ENCODE assay signal across 8 cellular contexts in the genomic region with DNA sequence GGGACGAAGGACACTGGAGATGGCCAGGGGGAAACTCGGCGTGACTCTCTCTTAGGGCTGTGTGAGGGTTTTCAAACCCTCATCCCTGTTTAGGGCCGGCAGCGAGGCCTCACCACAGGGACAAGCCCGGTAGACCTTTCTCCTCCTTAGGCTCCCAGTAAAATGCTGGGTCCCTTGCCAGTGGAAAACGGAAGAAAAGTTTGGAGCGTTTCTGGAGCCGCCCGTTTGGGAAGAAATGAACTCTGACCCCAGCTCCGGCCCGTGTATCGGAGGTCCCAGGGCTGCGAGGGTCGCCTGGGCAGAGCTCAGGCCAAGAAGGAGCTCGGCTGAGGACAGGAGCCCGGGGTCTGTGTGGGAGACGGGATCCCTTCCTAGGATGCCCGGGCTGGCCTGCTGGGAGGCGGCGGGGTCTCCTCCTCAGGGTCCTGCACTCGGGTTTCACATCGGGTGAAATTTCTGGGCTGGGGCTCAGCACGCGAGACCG. TPM values are rescaled to one million over a fixed set of nuclear protein-coding genes. Genes with fewer than 3 reads are reported as not detected.
DNase-seq lines count a peak whose midpoint lies in the region; ATAC-seq, FAIRE-seq and TF ChIP-seq lines count a peak whose summit lies in the region.

No MANE protein-coding gene starts in this region.

- peak; percentile 45 for DNase-seq in Calu3
- DNase-seq in HPDE6-E6E7 (ENCODE audit: extremely low spot score), result peak; percentile 33
- no peak for DNase-seq in keratinocyte (ENCODE audit: low read depth, low spot score)
- DNase-seq in substantia nigra (lab: John Stamatoyannopoulos, UW), result peak in 2 of 49 donors; percentile 13 to 41

- BruUV-seq in Calu3 (replicated peaks; lab: Mats Ljungman, UMichigan), result no TSS peak

- CTCF ChIA-PET in Calu3 (lab: Charles Lee), result interaction anchor here (0.5 to 2.5 kb wide), 16 partner anchors 8 to 1211 kb away, joined by 3 to 23 read pairs (median 4); a partner anchor contains a TSS

- H3K27me3 ChIP-seq in keratinocyte (ENCODE audit: control insufficient read depth, extremely low read depth, insufficient read depth, low read length), result no peaks in the 10 kb centered on the region

- H2AFZ ChIP-seq in keratinocyte (ENCODE audit: control insufficient read depth, low read length), result peak overlapping the region; percentile 65

- ATAC-seq in GM18502 (IDR thresholded peaks at IDR 0.05; ENCODE audit: poor library complexity, unreplicated experiment) (no peak), GM19467 (IDR thresholded peaks at IDR 0.05; ENCODE audit: unreplicated experiment) (no peak), HG02885 (IDR thresholded peaks at IDR 0.05; ENCODE audit: poor library complexity, unreplicated experiment) (no peak)

- peaks cover 19% of the 10 kb centered on the region for H3K4me1 Mint-ChIP-seq in Calu3 (ENCODE audit: low read depth, unreplicated experiment)

- H3K4me3 Mint-ChIP-seq in Calu3 (ENCODE audit: low read depth, unreplicated experiment), result peak overlapping the region; percentile 84

- no peak for TF ChIP-seq CTCF in Calu3 (IDR thresholded peaks at IDR 0.05; ENCODE audit: unreplicated experiment)
- TF ChIP-seq CTCF in keratinocyte (optimal IDR thresholded peaks at IDR 0.05 in 1 of 3, IDR thresholded peaks at IDR 0.05 in 1 of 3, conservative IDR thresholded peaks at IDR 0.05 in 1 of 3; ENCODE audit: extremely low read depth in 1 of 3, insufficient read depth in 2 of 3, low read length in 3 of 3), result no peak

- H3K4me2 ChIP-seq in keratinocyte (ENCODE audit: control insufficient read depth, extremely low read depth, insufficient read depth, low read depth, low read length), result peak overlapping the region; percentile 90

- H3K9me3 Mint-ChIP-seq in Calu3 (ENCODE audit: low read depth, unreplicated experiment), result no peaks in the 10 kb centered on the region

- H3K9ac ChIP-seq in keratinocyte (ENCODE audit: control insufficient read depth, extremely low read depth, insufficient read depth, low read length), result peak overlapping the region; percentile 85

- no peaks in the 10 kb centered on the region for H3K9me1 ChIP-seq in keratinocyte (ENCODE audit: control insufficient read depth, extremely low read depth, insufficient read depth, low read length)

- H3K36me3 Mint-ChIP-seq in Calu3 (ENCODE audit: insufficient read depth, unreplicated experiment), result peaks cover 50% of the 10 kb centered on the region

- 0 to 1% (median 0%) methylated on average over 26 of the region's 26 CpGs for WGBS in adipose tissue, 3 donors

- peak overlapping the region; percentile 77 for H3K27ac Mint-ChIP-seq in Calu3 (ENCODE audit: unreplicated experiment)

- peaks cover 5% of the 10 kb centered on the region for H3K4me1 ChIP-seq in keratinocyte (ENCODE audit: control insufficient read depth, extremely low read depth, insufficient read depth, low read length)

- FAIRE-seq in keratinocyte (lab: Jason Lieb, UNC), result no peak

- H3K79me2 ChIP-seq in keratinocyte (ENCODE audit: control insufficient read depth, insufficient read depth, low read length), result no peaks in the 10 kb centered on the region

- intact Hi-C loops in Calu3 (cut with micrococcal nuclease; ENCODE audit: unreplicated experiment), result no loop called here

- H3K36me3 ChIP-seq in keratinocyte (ENCODE audit: control insufficient read depth in 2 of 2, extremely low read depth in 1 of 2, insufficient read depth in 2 of 2, low read length in 2 of 2), result no peaks in the 10 kb centered on the region

- dilution Hi-C loops in keratinocyte (cut with MboI; ENCODE audit: extremely low pct_ligation_motif_present, low sequenced_read_pairs), result no loop called here

- H3K9me3 ChIP-seq in keratinocyte (ENCODE audit: control insufficient read depth, low read depth, low read length), result no peaks in the 10 kb centered on the region

- no peaks in the 10 kb centered on the region for H4K20me1 ChIP-seq in keratinocyte (ENCODE audit: control insufficient read depth, extremely low read depth, insufficient read depth, low read length)

- H3K27me3 Mint-ChIP-seq in Calu3 (ENCODE audit: unreplicated experiment), result no peaks in the 10 kb centered on the region

- peak overlapping the region; percentile 72 to 83 (median 77) for H3K4me3 ChIP-seq in keratinocyte (ENCODE audit: control insufficient read depth in 2 of 3, extremely low read depth in 1 of 3, insufficient read depth in 2 of 3, low read depth in 1 of 3, low read length in 3 of 3)

- H3K27ac ChIP-seq in adipose tissue (ENCODE audit: low read depth, low read length) (peak overlapping the region; percentile 53), keratinocyte (ENCODE audit: control insufficient read depth, insufficient read depth, low read length) (peak overlapping the region; percentile 82), substantia nigra (ENCODE audit: low read depth, low read length, poor library complexity, severe bottlenecking) (peak overlapping the region; percentile 42)

RNA-seq across cellular contexts. Expression of a gene that starts 23.2 kb away (rescaled TPM):
- 9.8 and 11.8 TPM in 2 replicates for total RNA-seq in Calu3 (2022)
- polyA plus RNA-seq in adipose tissue (1 to 10 TPM; 5.1 to 6.6 (median 5.2) TPM), keratinocyte (0.51 to 1.1 TPM (median 0.62 TPM) in 3 replicates)
- polyA plus RNA-seq in keratinocyte (2011; ENCODE audit: low read depth), result 1.5 TPM
- 0.77 and 2.4 TPM in 2 replicates for polyA plus RNA-seq in keratinocyte (2011; cell fraction: cytosol; rRNA removed)
- 1.4 and 2.0 TPM in 2 replicates for polyA plus RNA-seq in keratinocyte (2011; cell fraction: nucleus; rRNA removed)
- 6.4 and 6.6 TPM in 2 replicates for polyA plus RNA-seq in keratinocyte (2012; ENCODE audit: low replicate concordance)
- polyA minus RNA-seq in keratinocyte, result 1.2 to 4.8 TPM (median 1.5 TPM) in 3 replicates
- polyA minus RNA-seq in keratinocyte (2011; cell fraction: cytosol; rRNA and poly(A)+ RNA removed), result 7.5 TPM
- 2.0 and 2.6 TPM in 2 replicates for polyA minus RNA-seq in keratinocyte (2011; cell fraction: nucleus; rRNA and poly(A)+ RNA removed)

RNA-seq across cellular contexts. Expression of a gene that starts 29.9 kb away (rescaled TPM):
- total RNA-seq in Calu3 (2022), result 0.40 and 0.54 TPM in 2 replicates
- polyA plus RNA-seq in adipose tissue (not detected), keratinocyte (0.51 to 0.89 TPM (median 0.58 TPM) in 3 replicates)
- not detected for polyA plus RNA-seq in keratinocyte (2011; ENCODE audit: low read depth)
- polyA plus RNA-seq in keratinocyte (2011; cell fraction: cytosol; rRNA removed), result 0.55 and 0.56 TPM in 2 replicates
- 1.1 and 1.2 TPM in 2 replicates for polyA plus RNA-seq in keratinocyte (2011; cell fraction: nucleus; rRNA removed)
- polyA plus RNA-seq in keratinocyte (2012; ENCODE audit: low replicate concordance), result 0.29 TPM in 1 of 2 replicates, not detected in the other
- polyA minus RNA-seq in keratinocyte, result 1.0 to 3.6 TPM (median 2.7 TPM) in 3 replicates
- polyA minus RNA-seq in keratinocyte (2011; cell fraction: cytosol; rRNA and poly(A)+ RNA removed), result not detected
- 0.93 TPM in 1 of 2 replicates, not detected in the other for polyA minus RNA-seq in keratinocyte (2011; cell fraction: nucleus; rRNA and poly(A)+ RNA removed)

RNA-seq across cellular contexts. Expression of a gene that starts 45.7 kb away (rescaled TPM):
- 17.2 and 17.7 TPM in 2 replicates for total RNA-seq in Calu3 (2022)
- polyA plus RNA-seq in adipose tissue (10 to 100 TPM in 2 of 3 donors, 1 to 10 TPM in 1; 8.7 to 16.0 (median 13.2) TPM), keratinocyte (6.0 to 8.7 TPM (median 8.1 TPM) in 3 replicates)
- polyA plus RNA-seq in keratinocyte (2011; ENCODE audit: low read depth), result 5.8 TPM
- polyA plus RNA-seq in keratinocyte (2011; cell fraction: cytosol; rRNA removed), result 5.4 and 14.2 TPM in 2 replicates
- polyA plus RNA-seq in keratinocyte (2011; cell fraction: nucleus; rRNA removed), result 10.3 and 13.3 TPM in 2 replicates
- polyA plus RNA-seq in keratinocyte (2012; ENCODE audit: low replicate concordance), result 6.9 and 10.2 TPM in 2 replicates
- 2.6 to 4.1 TPM (median 4.0 TPM) in 3 replicates for polyA minus RNA-seq in keratinocyte
- 16.9 TPM for polyA minus RNA-seq in keratinocyte (2011; cell fraction: cytosol; rRNA and poly(A)+ RNA removed)
- polyA minus RNA-seq in keratinocyte (2011; cell fraction: nucleus; rRNA and poly(A)+ RNA removed), result 6.2 and 8.1 TPM in 2 replicates

RNA-seq across cellular contexts. Expression of a gene that starts 59.0 kb away (rescaled TPM):
- not detected in 2 replicates for total RNA-seq in Calu3 (2022)
- polyA plus RNA-seq in adipose tissue, result not detected
- polyA plus RNA-seq in keratinocyte, result not detected in 3 replicates
- polyA plus RNA-seq in keratinocyte (2011; ENCODE audit: low read depth), result not detected
- not detected in 2 replicates for polyA plus RNA-seq in keratinocyte (2011; cell fraction: cytosol; rRNA removed)
- not detected in 2 replicates for polyA plus RNA-seq in keratinocyte (2011; cell fraction: nucleus; rRNA removed)
- polyA plus RNA-seq in keratinocyte (2012; ENCODE audit: low replicate concordance), result not detected in 2 replicates
- not detected in 3 replicates for polyA minus RNA-seq in keratinocyte
- polyA minus RNA-seq in keratinocyte (2011; cell fraction: cytosol; rRNA and poly(A)+ RNA removed), result not detected
- polyA minus RNA-seq in keratinocyte (2011; cell fraction: nucleus; rRNA and poly(A)+ RNA removed), result not detected in 2 replicates
